In the genomic region with DNA sequence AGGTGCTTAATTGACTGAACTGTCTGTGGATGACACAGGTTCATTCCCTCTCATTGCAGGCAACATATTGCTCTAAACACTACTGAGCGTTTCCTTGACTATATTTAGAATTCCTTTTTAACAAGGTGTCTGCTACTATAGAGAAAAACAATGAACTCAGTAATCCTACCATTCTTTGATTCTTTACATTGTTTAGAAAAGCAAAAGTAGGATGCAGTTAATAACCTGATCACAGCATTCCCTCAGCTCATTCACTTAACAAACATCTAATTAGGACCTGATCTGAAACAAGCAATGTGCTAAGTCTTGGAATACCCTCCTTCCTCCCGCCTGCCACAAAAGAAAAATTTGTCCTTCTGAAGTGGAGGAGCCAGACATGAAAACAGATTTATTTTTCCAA, we compare ENCODE assay signal across 9 cellular contexts.
"Had no signal": no experiment of that assay in that cellular context is flagged by ENCODE, and none has a peak within 500 bp of the region (broad histone marks: within the 10 kb centered on the region; RNA-seq: fewer than 3 reads in every experiment).

No MANE protein-coding gene starts in this region.

- DNase-seq: GM23248, GOT3, H7, H9, HCEC 1CT, HFFc6 had no signal

- H3K4me3 ChIP-seq: GM23248, GM23338, HAP-1 had no signal

- H3K27ac ChIP-seq: GM23248 had no signal

- H2AFZ ChIP-seq: GM23248, GM23338 had no signal

- H3K9me3 ChIP-seq: HAP-1 had no signal

- H3K36me3 ChIP-seq: HAP-1 had no signal

- H3K4me3 Mint-ChIP-seq: GM23338, H9, HFFc6 had no signal

- ATAC-seq: GM23338, HCT116 had no signal

- H3K9me3 Mint-ChIP-seq: GM23338, H9 had no signal

- H3K27ac Mint-ChIP-seq: GM23338, HFFc6 had no signal

- H3K9ac ChIP-seq: GM23248 had no signal

- H3K4me2 ChIP-seq: GM23338 had no signal
